Comparison of ENCODE assay signal across 9 cellular contexts in genomic region chr3:72123908-72124441, GRCh38.
DNase-seq lines count a peak whose midpoint lies in the region; ATAC-seq and TF ChIP-seq lines count a peak whose summit lies in the region.
"Had no signal": no experiment of that assay in that cellular context is flagged by ENCODE, and none has a peak within 500 bp of the region (broad histone marks: within the 10 kb centered on the region; RNA-seq: fewer than 3 reads in every experiment).

No MANE protein-coding gene starts in this region.

- WGBS in hepatocyte (ENCODE audit: low lambda C conversion rate, missing lambda C conversion rate): 51% methylated on average over 7 of the region's 7 CpGs
- WGBS in smooth muscle cell (ENCODE audit: low lambda C conversion rate): 36% methylated on average over 7 of the region's 7 CpGs

- H3K9me3 ChIP-seq in hepatocyte (ENCODE audit: low read depth): no peaks in the 10 kb centered on the region
- no peaks in the 10 kb centered on the region for H3K9me3 ChIP-seq in smooth muscle cell (replicated peaks; ENCODE audit: low read depth)

- H3K4me2 ChIP-seq in hepatocyte (no peak overlapping the region), smooth muscle cell (no peak overlapping the region)

- no peaks in the 10 kb centered on the region for H3K79me2 ChIP-seq in hepatocyte
- no peaks in the 10 kb centered on the region for H3K79me2 ChIP-seq in smooth muscle cell (ENCODE audit: low read depth)

- H2AFZ ChIP-seq in hepatocyte (no peak overlapping the region), smooth muscle cell (ENCODE audit: low read depth) (no peak overlapping the region)

- no peak for ATAC-seq in GM19328 (IDR thresholded peaks at IDR 0.05; ENCODE audit: unreplicated experiment)

- peaks cover 9% of the 10 kb centered on the region for H3K27me3 Mint-ChIP-seq in nephron progenitor cell (ENCODE audit: low read depth, poor library complexity)
- H3K27me3 Mint-ChIP-seq: central memory CD8-positive, alpha-beta T cell had no signal

- H3K4me3 ChIP-seq in hepatocyte: no peak overlapping the region
- H3K4me3 ChIP-seq in smooth muscle cell: no peak overlapping the region

- H4K20me1 ChIP-seq in hepatocyte (ENCODE audit: insufficient read depth, poor library complexity, severe bottlenecking): no peaks in the 10 kb centered on the region
- no peaks in the 10 kb centered on the region for H4K20me1 ChIP-seq in smooth muscle cell (ENCODE audit: low read depth)

- no peaks in the 10 kb centered on the region for H3K9me3 Mint-ChIP-seq in nephron progenitor cell
- H3K9me3 Mint-ChIP-seq: central memory CD8-positive, alpha-beta T cell had no signal

- TF ChIP-seq CTCF in hepatocyte (IDR thresholded peaks at IDR 0.05; ENCODE audit: poor library complexity) (no peak), nephron progenitor cell (IDR thresholded peaks at IDR 0.05) (no peak), smooth muscle cell (IDR thresholded peaks at IDR 0.05; ENCODE audit: borderline replicate concordance, insufficient read depth, poor library complexity, severe bottlenecking) (no peak)

- no peak overlapping the region for H3K4me3 Mint-ChIP-seq in nephron progenitor cell
- H3K4me3 Mint-ChIP-seq: central memory CD8-positive, alpha-beta T cell had no signal

- no peak overlapping the region for H3K9ac ChIP-seq in smooth muscle cell (ENCODE audit: low read depth)

- no peaks in the 10 kb centered on the region for H3F3A ChIP-seq in smooth muscle cell (ENCODE audit: low read depth)

- no peak overlapping the region for H3K27ac Mint-ChIP-seq in nephron progenitor cell

- H3K27ac ChIP-seq in hepatocyte: peak overlapping the region; percentile 36
- H3K27ac ChIP-seq in smooth muscle cell (ENCODE audit: low read depth): no peak overlapping the region

- H3K4me1 Mint-ChIP-seq in nephron progenitor cell: peaks cover 8% of the 10 kb centered on the region
- H3K4me1 Mint-ChIP-seq: central memory CD8-positive, alpha-beta T cell had no signal

- H3K36me3 Mint-ChIP-seq in nephron progenitor cell (ENCODE audit: low read depth): no peaks in the 10 kb centered on the region

- peak; percentile 67 for DNase-seq in EH (ENCODE audit: low read depth)
- DNase-seq in H4 (ENCODE audit: low spot score): peak; percentile 70
- DNase-seq in RKO (ENCODE audit: low spot score): peak; percentile 58
- DNase-seq in hepatocyte (ENCODE audit: low spot score): peak; percentile 66
- DNase-seq in nephron progenitor cell: no peak
- DNase-seq in smooth muscle cell (lab: John Stamatoyannopoulos, UW; ENCODE audit: unreplicated experiment): no peak
- DNase-seq in inferior parietal cortex (ENCODE audit: extremely low spot score): no peak

- H3K4me1 ChIP-seq in hepatocyte (ENCODE audit: insufficient read depth) (peaks cover 2% of the 10 kb centered on the region), smooth muscle cell (ENCODE audit: low read depth) (no peaks in the 10 kb centered on the region)

- H3K9me2 ChIP-seq in hepatocyte (replicated peaks; ENCODE audit: insufficient read depth): no peaks in the 10 kb centered on the region

- H3K36me3 ChIP-seq in hepatocyte (replicated peaks; ENCODE audit: insufficient read depth, low read depth) (no peaks in the 10 kb centered on the region), smooth muscle cell (ENCODE audit: low read depth) (no peaks in the 10 kb centered on the region)

- H3K27me3 ChIP-seq in hepatocyte (no peaks in the 10 kb centered on the region), smooth muscle cell (ENCODE audit: low read depth) (no peaks in the 10 kb centered on the region)

Comparison
In these comparisons a context has a peak if more than half of its experiments do, and no peak if none do; other contexts are left out.
1. DNase-seq: peak in EH (single experiment), H4 (single experiment), RKO (single experiment) and hepatocyte (single experiment); none in nephron progenitor cell (single experiment), smooth muscle cell (single experiment) and inferior parietal cortex (single experiment).